ENCODE assay signal across 7 cellular contexts in the genomic region with DNA sequence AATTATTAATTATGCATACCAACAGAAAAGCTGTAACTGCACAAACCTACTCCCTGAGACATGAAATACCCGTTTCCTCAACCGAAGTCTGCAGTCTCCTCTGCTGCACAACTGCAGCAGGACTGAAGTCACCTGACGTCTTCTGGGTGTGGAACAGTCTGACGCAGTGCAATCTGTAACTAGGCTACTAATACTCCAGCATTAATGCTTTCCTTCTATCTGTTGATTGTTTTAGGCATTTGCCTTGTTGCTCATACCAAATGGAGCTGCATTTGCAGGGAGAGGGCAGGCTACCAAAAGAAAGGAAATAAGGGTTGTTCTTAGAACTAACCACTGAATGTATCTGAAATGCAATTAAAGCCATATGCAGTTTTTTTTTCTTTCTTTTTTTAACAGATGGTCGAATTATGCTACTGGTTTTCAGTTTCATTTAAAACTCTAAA. TPM values are rescaled to one million over a fixed set of nuclear protein-coding genes. Genes with fewer than 3 reads are reported as not detected.
A peak's percentile ranks its signal among the peaks of the same experiment; 100 is the strongest.
DNase-seq lines count a peak whose midpoint lies in the region; ATAC-seq and TF ChIP-seq lines count a peak whose summit lies in the region.

No MANE protein-coding gene starts in this region.

- H3K9me3 Mint-ChIP-seq in naive thymus-derived CD4-positive, alpha-beta T cell = no peaks in the 10 kb centered on the region

- H3K4me3 Mint-ChIP-seq in naive thymus-derived CD4-positive, alpha-beta T cell = peak overlapping the region; percentile 88 to 97 (median 92)

- H3K36me3 ChIP-seq in HEK293 (ENCODE audit: control insufficient read depth in 2 of 2, insufficient read depth in 1 of 2, low read length in 2 of 2) = no peaks in the 10 kb centered on the region
- H3K36me3 ChIP-seq in naive thymus-derived CD4-positive, alpha-beta T cell (ENCODE audit: control insufficient read depth in 2 of 3, insufficient read depth in 3 of 3, low read length in 3 of 3) = no peaks in the 10 kb centered on the region
- H3K36me3 ChIP-seq in aorta (ENCODE audit: control insufficient read depth in 1 of 2, insufficient read depth in 2 of 2, low read length in 1 of 2) = no peaks in the 10 kb centered on the region

- intact Hi-C loops in naive thymus-derived CD4-positive, alpha-beta T cell (cut with micrococcal nuclease) = loop anchor here (1.0 to 5.0 kb wide), 8 partner anchors 41 to 903 kb away; partner anchors contain the start of genes EML6 (in 2 of the 2), CCDC88A (in 1 of the 2), CLHC1 (in 1 of the 2) and RPS27A (in 1 of the 2)
- intact Hi-C loops in aorta (cut with DNase I) = loop anchor here (10.0 kb wide), 2 partner anchors 105 to 155 kb away; no protein-coding TSS in a partner anchor

- H3K4me1 Mint-ChIP-seq in naive thymus-derived CD4-positive, alpha-beta T cell = peaks cover 44 to 91% (median 79%) of the 10 kb centered on the region in 7 donors

- no peaks in the 10 kb centered on the region for H3K27me3 Mint-ChIP-seq in naive thymus-derived CD4-positive, alpha-beta T cell

- peak overlapping the region; percentile 82 to 96 (median 90) for H3K27ac Mint-ChIP-seq in naive thymus-derived CD4-positive, alpha-beta T cell

- H3K4me1 ChIP-seq in HEK293 (ENCODE audit: control insufficient read depth, insufficient read depth, low read length) (peaks cover 32% of the 10 kb centered on the region), aorta (ENCODE audit: control insufficient read depth in 1 of 2, insufficient read depth in 2 of 2, low read length in 2 of 2) (peaks cover 6 to 7% of the 10 kb centered on the region in 2 donors)
- peaks cover 27 to 29% of the 10 kb centered on the region in 2 donors for H3K4me1 ChIP-seq in naive thymus-derived CD4-positive, alpha-beta T cell (ENCODE audit: control insufficient read depth in 2 of 2, insufficient read depth in 2 of 2, low read length in 2 of 2)

- TF ChIP-seq CTCF in HEK293 (tag by site-specific recombination; IDR thresholded peaks at IDR 0.05) (no peak), epithelial cell of proximal tubule (conservative IDR thresholded peaks at IDR 0.05; ENCODE audit: low read depth, low read length) (no peak)

- peak; percentile 24 for DNase-seq in NCI-H1436 (lab: John Stamatoyannopoulos, UW)
- peak; percentile 7 to 19 for DNase-seq in activated CD4-positive, alpha-beta T cell treated with anti-CD3 and anti-CD28 coated beads, Interleukin-2, amount 50 U/mL, for 4 hours
- DNase-seq in epithelial cell of proximal tubule (ENCODE audit: low read depth) = no peak
- DNase-seq in naive thymus-derived CD4-positive, alpha-beta T cell = peak; percentile 15 to 71 (median 60)
- DNase-seq in aorta = peak in 1 of 2 donors; percentile 61

- CTCF ChIA-PET in HEK293 (lab: Yijun Ruan, JAX) = interaction anchor here (0.7 to 1.8 kb wide), 4 partner anchors 164 to 903 kb away, joined by 3 to 11 read pairs (median 3); no protein-coding TSS in a partner anchor
- CTCF ChIA-PET in naive thymus-derived CD4-positive, alpha-beta T cell (lab: Charles Lee) = interaction anchor here (0.5 to 1.4 kb wide), 3 partner anchors 15 to 294 kb away, joined by 3 read pairs; no protein-coding TSS in a partner anchor

- no peaks in the 10 kb centered on the region for H3K27me3 ChIP-seq in naive thymus-derived CD4-positive, alpha-beta T cell (ENCODE audit: control insufficient read depth in 2 of 2, insufficient read depth in 2 of 2, low read length in 2 of 2)
- H3K27me3 ChIP-seq in aorta (ENCODE audit: control insufficient read depth in 1 of 2, insufficient read depth in 2 of 2, low read length in 1 of 2) = no peaks in the 10 kb centered on the region

- peak; percentile 95 for ATAC-seq in GM18498 (IDR thresholded peaks at IDR 0.05; ENCODE audit: unreplicated experiment)
- peak; percentile 94 for ATAC-seq in naive thymus-derived CD4-positive, alpha-beta T cell
- peak; percentile 88 for ATAC-seq in aorta (ENCODE audit: low FRiP score)

- POLR2A ChIA-PET in HEK293 (lab: Yijun Ruan, JAX) = no interaction called here
- POLR2A ChIA-PET in naive thymus-derived CD4-positive, alpha-beta T cell (lab: Charles Lee) = interaction anchor here (0.6 to 1.2 kb wide), 6 partner anchors 15 to 412 kb away, joined by 3 to 5 read pairs (median 4); partner anchors contain the start of gene RTN4

- H3K4me3 ChIP-seq in HEK293 (ENCODE audit: low read depth, low read length) (peak overlapping the region; percentile 14; the same call in 1 of the 2 replicates), epithelial cell of proximal tubule (ENCODE audit: low read depth, low read length) (peak overlapping the region; percentile 34), aorta (ENCODE audit: low read length in 2 of 2) (peak overlapping the region in 1 of 2 donors; percentile 59)
- H3K4me3 ChIP-seq in naive thymus-derived CD4-positive, alpha-beta T cell (ENCODE audit: low read length) = peak overlapping the region; percentile 58

- 5% methylated on average over 5 of the region's 5 CpGs for WGBS in aorta, 2 donors

- peaks cover 0 to 5% (median 3%) of the 10 kb centered on the region in 5 donors for H3K36me3 Mint-ChIP-seq in naive thymus-derived CD4-positive, alpha-beta T cell

- H3K9me3 ChIP-seq in HEK293 (ENCODE audit: control insufficient read depth, insufficient read depth, low read depth, low read length) (no peaks in the 10 kb centered on the region), aorta (ENCODE audit: control insufficient read depth, low read length) (no peaks in the 10 kb centered on the region)
- no peaks in the 10 kb centered on the region for H3K9me3 ChIP-seq in naive thymus-derived CD4-positive, alpha-beta T cell (ENCODE audit: control insufficient read depth in 2 of 3, low read length in 3 of 3)

- H3K27ac ChIP-seq in HEK293 (ENCODE audit: extremely low read depth, low read depth, low read length) (no peak overlapping the region), aorta (ENCODE audit: low read depth in 1 of 2, low read length in 2 of 2) (no peak overlapping the region)
- peak overlapping the region; percentile 68 for H3K27ac ChIP-seq in naive thymus-derived CD4-positive, alpha-beta T cell (ENCODE audit: low read depth, low read length)

TF ChIP-seq in HEK293, 187 proteins besides CTCF, POLR2A, EP300 and RAD21 (continues in another document):
- TF ChIP-seq ZNF362 (tag by site-specific recombination; IDR thresholded peaks at IDR 0.05) = peak; percentile 71; the same call in 1 of the 2 replicates
- TF ChIP-seq SCRT1 (tag by site-specific recombination; IDR thresholded peaks at IDR 0.05; ENCODE audit: borderline replicate concordance) = peak; percentile 78
- TF ChIP-seq ZBTB44 (tag by site-specific recombination; IDR thresholded peaks at IDR 0.05) = peak; percentile 92
- TF ChIP-seq ZBTB17 (tag by site-specific recombination; IDR thresholded peaks at IDR 0.05) = peak; percentile 30; the same call in 1 of the 2 replicates
- TF ChIP-seq SCRT2 (tag by site-specific recombination; IDR thresholded peaks at IDR 0.05) = peak; percentile 95
- TF ChIP-seq ZNF473 (tag by site-specific recombination; IDR thresholded peaks at IDR 0.05) = no peak
- peak; percentile 48; the same call in 1 of the 2 replicates for TF ChIP-seq ZNF600 (tag by site-specific recombination; IDR thresholded peaks at IDR 0.05)
- no peak for TF ChIP-seq ZNF18 (tag by site-specific recombination; IDR thresholded peaks at IDR 0.05)
- TF ChIP-seq ZNF133 (tag by site-specific recombination; IDR thresholded peaks at IDR 0.05) = no peak

RNA-seq across cellular contexts. Expression of gene RTN4, which starts 40.1 kb away (rescaled TPM):
- total RNA-seq in epithelial cell of proximal tubule = 322 and 384 TPM in 2 replicates
- total RNA-seq in naive thymus-derived CD4-positive, alpha-beta T cell = 100 to 1,000 TPM in 1 of 5 experiments, 10 to 100 TPM in 4; 59.6 to 100 (median 65.1) TPM
- 100 to 1,000 TPM in 1 of 2 donors, 10 to 100 TPM in 1; 61.2 to 126 TPM for polyA plus RNA-seq in naive thymus-derived CD4-positive, alpha-beta T cell
- 100 to 1,000 TPM; 311 to 357 TPM for total RNA-seq in aorta
- polyA plus RNA-seq in aorta = 100 to 1,000 TPM; 125 to 163 TPM
